ENCODE assay signal across 23 cellular contexts in genomic region chr13:71395053-71395452, GRCh38.
"Had no signal": no experiment of that assay in that cellular context is flagged by ENCODE, and none has a peak within 500 bp of the region (broad histone marks: within the 10 kb centered on the region; RNA-seq: fewer than 3 reads in every experiment).

No MANE protein-coding gene starts in this region.

- H3K36me3 ChIP-seq: brain microvascular endothelial cell, cardiac muscle cell had no signal

- H3K27ac ChIP-seq: brain microvascular endothelial cell, cardiac muscle cell, KMS-11, SK-N-MC had no signal

- H3K9me3 Mint-ChIP-seq: activated CD4-positive, alpha-beta T cell treated with anti-CD3 and anti-CD28 coated beads, Interleukin-2, amount 10 ng/mL, durations not matched to agents 7 days and 5 days; activated naive CD4-positive, alpha-beta T cell treated with anti-CD3 and anti-CD28 coated beads for 36 hours; activated T-cell treated with anti-CD3 and anti-CD28 coated beads, Interleukin-2, amount 50 U/mL, for 4 hours had no signal

- H3K27me3 ChIP-seq: brain microvascular endothelial cell, cardiac muscle cell had no signal

- H3K4me3 Mint-ChIP-seq: activated B cell treated with CpG ODN at 0.5 μM for 24 hours; activated CD4-positive, alpha-beta memory T cell treated with anti-CD3 and anti-CD28 coated beads for 36 hours; activated CD4-positive, alpha-beta T cell treated with anti-CD3 and anti-CD28 coated beads, Interleukin-2, amount 10 ng/mL, durations not matched to agents 7 days and 5 days; activated naive CD4-positive, alpha-beta T cell treated with anti-CD3 and anti-CD28 coated beads for 36 hours; activated naive CD8-positive, alpha-beta T cell treated with anti-CD3 and anti-CD28 coated beads for 36 hours; activated T-cell treated with anti-CD3 and anti-CD28 coated beads, Interleukin-2, amount 50 U/mL, for 4 hours; T-cell had no signal

- ATAC-seq: activated T-cell treated with anti-CD3 and anti-CD28 coated beads, Interleukin-2, amount 50 U/mL, for 4 hours; PC-3; T-cell had no signal

- DNase-seq: activated B cell treated with CpG ODN at 0.5 μM for 24 hours; activated CD4-positive, alpha-beta memory T cell treated with anti-CD3 and anti-CD28 coated beads for 36 hours; activated CD4-positive, alpha-beta T cell treated with anti-CD3 and anti-CD28 coated beads, Interleukin-2, amount 10 ng/mL, durations not matched to agents 7 days and 5 days; activated CD8-positive, alpha-beta memory T cell treated with anti-CD3 and anti-CD28 coated beads for 24 hours; activated effector memory CD4-positive, alpha-beta T cell treated with anti-CD3 and anti-CD28 coated beads, Interleukin-2, amount 50 U/mL, for 16 hours; activated naive CD4-positive, alpha-beta T cell treated with anti-CD3 and anti-CD28 coated beads for 36 hours; activated naive CD8-positive, alpha-beta T cell treated with anti-CD3 and anti-CD28 coated beads for 36 hours; activated T-cell treated with anti-CD3 and anti-CD28 coated beads, Interleukin-2, amount 50 U/mL, for 4 hours; brain microvascular endothelial cell; MV-4-11; NCI-H1105; NCI-H1436; NCI-H1694 treated with DMSO at 0.1 percent for 48 hours; NCI-H2081; NCI-H446; NCI-H524; PC-3; T-cell; T-helper 2 cell; T1000 had no signal

- H3K9ac ChIP-seq: KMS-11 had no signal

- H3K4me1 Mint-ChIP-seq: activated B cell treated with CpG ODN at 0.5 μM for 24 hours; activated CD4-positive, alpha-beta T cell treated with anti-CD3 and anti-CD28 coated beads, Interleukin-2, amount 10 ng/mL, durations not matched to agents 7 days and 5 days; activated naive CD8-positive, alpha-beta T cell treated with anti-CD3 and anti-CD28 coated beads for 36 hours; T-cell had no signal

- H3K36me3 Mint-ChIP-seq: activated CD4-positive, alpha-beta memory T cell treated with anti-CD3 and anti-CD28 coated beads for 36 hours; activated naive CD8-positive, alpha-beta T cell treated with anti-CD3 and anti-CD28 coated beads for 36 hours; T-cell had no signal

- H3K27me3 Mint-ChIP-seq: activated B cell treated with CpG ODN at 0.5 μM for 24 hours; activated CD4-positive, alpha-beta memory T cell treated with anti-CD3 and anti-CD28 coated beads for 36 hours; activated CD4-positive, alpha-beta T cell treated with anti-CD3 and anti-CD28 coated beads, Interleukin-2, amount 10 ng/mL, durations not matched to agents 7 days and 5 days; activated naive CD8-positive, alpha-beta T cell treated with anti-CD3 and anti-CD28 coated beads for 36 hours; T-cell had no signal

- H3K27ac Mint-ChIP-seq: activated B cell treated with CpG ODN at 0.5 μM for 24 hours; activated CD4-positive, alpha-beta memory T cell treated with anti-CD3 and anti-CD28 coated beads for 36 hours; activated CD4-positive, alpha-beta T cell treated with anti-CD3 and anti-CD28 coated beads, Interleukin-2, amount 10 ng/mL, durations not matched to agents 7 days and 5 days; activated naive CD4-positive, alpha-beta T cell treated with anti-CD3 and anti-CD28 coated beads for 36 hours; activated naive CD8-positive, alpha-beta T cell treated with anti-CD3 and anti-CD28 coated beads for 36 hours; T-cell had no signal

- H3K4me3 ChIP-seq: cardiac muscle cell, SK-N-MC had no signal
